In genomic region chr3:103644450-103644849, GRCh38 we compare ENCODE assay signal across 17 cellular contexts.
DNase-seq lines count a peak whose midpoint lies in the region; FAIRE-seq and TF ChIP-seq lines count a peak whose summit lies in the region.
"Had no signal": no experiment of that assay in that cellular context is flagged by ENCODE, and none has a peak within 500 bp of the region (broad histone marks: within the 10 kb centered on the region; RNA-seq: fewer than 3 reads in every experiment).

No MANE protein-coding gene starts in this region.

- no peak overlapping the region for H3K27ac ChIP-seq in thyroid gland

- H3K4me1 ChIP-seq in thyroid gland: no peaks in the 10 kb centered on the region

- 43 to 74% methylated on average over 2 of the region's 2 CpGs for WGBS in thyroid gland, 2 donors

- intact Hi-C loops in thyroid gland (cut with DNase I): no loop called here

- no peaks in the 10 kb centered on the region for H3K27me3 ChIP-seq in thyroid gland

- TF ChIP-seq POLR2A in GM12891 (IDR thresholded peaks at IDR 0.05; ENCODE audit: low read depth, low read length) (no peak), thyroid gland (IDR thresholded peaks at IDR 0.05) (no peak)

- DNase-seq in Jurkat, Clone E6-1 (ENCODE audit: low read depth, low spot score): peak; percentile 7
- DNase-seq in OCI-M1 (lab: John Stamatoyannopoulos, UW) (peak; percentile 57), amniotic epithelial cell (ENCODE audit: low read depth) (peak; percentile 56), skeletal muscle cell (ENCODE audit: low read depth) (peak; percentile 5), GM12891 (ENCODE audit: insufficient read length, low spot score) (no peak), HPDE6-E6E7 (ENCODE audit: extremely low spot score) (no peak), thyroid gland (no peak)
- DNase-seq: ACHN; CD4-positive, alpha-beta T cell; DMS79 treated with DMSO at 0.1 percent for 48 hours; Karpas-422; NCI-H146; NCI-H2081 treated with DMSO at 0.1 percent for 48 hours; NCI-H345; Right ventricle myocardium superior had no signal

- TF ChIP-seq CTCF in thyroid gland (IDR thresholded peaks at IDR 0.05): no peak

- no peaks in the 10 kb centered on the region for H3K36me3 ChIP-seq in thyroid gland

- FAIRE-seq in GM12891 (lab: Jason Lieb, UNC): no peak
- FAIRE-seq: H54, HepG2 had no signal

- H3K9me3 ChIP-seq in thyroid gland: no peaks in the 10 kb centered on the region

- H3K4me3 ChIP-seq in Jurkat, Clone E6-1 (ENCODE audit: low read length): no peak overlapping the region
- H3K4me3 ChIP-seq in skeletal muscle cell (ENCODE audit: low read depth, low read length): no peak overlapping the region
- no peak overlapping the region for H3K4me3 ChIP-seq in thyroid gland (replicated peaks in 1 of 3)

TF ChIP-seq in GM12891, 5 proteins besides CTCF, POLR2A, EP300 and RAD21:
- TF ChIP-seq POU2F2 (IDR thresholded peaks at IDR 0.05; ENCODE audit: low read depth, low read length) (no peak), SPI1 (IDR thresholded peaks at IDR 0.05; ENCODE audit: low read depth, low read length) (no peak), TAF1 (IDR thresholded peaks at IDR 0.05; ENCODE audit: low read depth, low read length) (no peak), PAX5 (IDR thresholded peaks at IDR 0.05; ENCODE audit: insufficient read depth, low read length, severe bottlenecking) (no peak), POLR2AphosphoS5 (IDR thresholded peaks at IDR 0.05; ENCODE audit: low read depth, low read length) (no peak)

Comparison
In these comparisons a context has a peak if more than half of its experiments do, and no peak if none do; other contexts are left out.
1. DNase-seq: peak in Jurkat, Clone E6-1 (single experiment), OCI-M1 (single experiment), amniotic epithelial cell (single experiment) and skeletal muscle cell (single experiment); none in GM12891 (single experiment), HPDE6-E6E7 (single experiment) and thyroid gland (0 of 2).